ENCODE assay signal across 9 cellular contexts in genomic region chr17:74454197-74455024, GRCh38. TPM values are rescaled to one million over a fixed set of nuclear protein-coding genes. Genes with fewer than 3 reads are reported as not detected.
DNase-seq lines count a peak whose midpoint lies in the region; ATAC-seq and TF ChIP-seq lines count a peak whose summit lies in the region.
"Had no signal": no experiment of that assay in that cellular context is flagged by ENCODE, and none has a peak within 500 bp of the region (broad histone marks: within the 10 kb centered on the region; RNA-seq: fewer than 3 reads in every experiment).

No MANE protein-coding gene starts in this region.

- H3K9me3 Mint-ChIP-seq in mesothelial cell of epicardium, result no peaks in the 10 kb centered on the region

- H3K27me3 Mint-ChIP-seq in mesothelial cell of epicardium (ENCODE audit: low read depth), result peaks cover 34% of the 10 kb centered on the region

- H3K9ac ChIP-seq in endocrine pancreas (ENCODE audit: control insufficient read depth, insufficient read depth, low read length), result peak overlapping the region; percentile 78

- H3K4me1 ChIP-seq in endocrine pancreas (ENCODE audit: control insufficient read depth, insufficient read depth, low read length) (no peaks in the 10 kb centered on the region), thyroid gland (peaks cover 17 to 57% of the 10 kb centered on the region in 2 donors)

- H3K4me3 ChIP-seq in endocrine pancreas (ENCODE audit: control insufficient read depth, insufficient read depth, low read length) (no peak overlapping the region), thyroid gland (replicated peaks in 1 of 3) (peak overlapping the region in 1 of 3 donors; percentile 33)

- peak; percentile 15 for TF ChIP-seq CTCF in mesothelial cell of epicardium (IDR thresholded peaks at IDR 0.05; ENCODE audit: unreplicated experiment)
- TF ChIP-seq CTCF in thyroid gland (IDR thresholded peaks at IDR 0.05), result peak in 3 of 6 experiments; percentile 20 to 44 (median 40)

- intact Hi-C loops in thyroid gland (cut with DNase I), result loop anchor here (5.0 kb wide), 1 partner anchor 242 kb away; the partner anchor contains the start of gene TTYH2

- H3K27ac Mint-ChIP-seq in mesothelial cell of epicardium, result peak overlapping the region; percentile 77

- H3K9me3 ChIP-seq in endocrine pancreas (ENCODE audit: control insufficient read depth, low read length), result no peaks in the 10 kb centered on the region
- H3K9me3 ChIP-seq in thyroid gland, result no peaks in the 10 kb centered on the region

- peaks cover 4% of the 10 kb centered on the region for H3K36me3 Mint-ChIP-seq in mesothelial cell of epicardium

- ATAC-seq in GM19372 (IDR thresholded peaks at IDR 0.05; ENCODE audit: low read depth, unreplicated experiment), result peak; percentile 86
- ATAC-seq in HG03457 (IDR thresholded peaks at IDR 0.05; ENCODE audit: unreplicated experiment), result peak; percentile 58

- peak in 1 of 2 donors; percentile 80 for TF ChIP-seq POLR2A in thyroid gland (IDR thresholded peaks at IDR 0.05)

- H3K4me3 Mint-ChIP-seq in mesothelial cell of epicardium, result peak overlapping the region; percentile 66

- 50% methylated on average over 4 of the region's 40 CpGs; no CpG with 5 or more reads in 1 of the 2 donors for WGBS in thyroid gland, 2 donors

- H3K36me3 ChIP-seq in endocrine pancreas (ENCODE audit: control insufficient read depth, insufficient read depth, low read length), result no peaks in the 10 kb centered on the region
- no peaks in the 10 kb centered on the region for H3K36me3 ChIP-seq in thyroid gland

- H3K4me1 Mint-ChIP-seq in mesothelial cell of epicardium, result peaks cover 23% of the 10 kb centered on the region

- DNase-seq in COLO829 (ENCODE audit: low spot score), result peak; percentile 82
- DNase-seq in SHP77 (lab: John Stamatoyannopoulos, UW), result peak; percentile 69 to 85
- DNase-seq in mesothelial cell of epicardium (ENCODE audit: low spot score in 2 of 2, unreplicated experiment in 2 of 2), result peak; percentile 85 to 88
- DNase-seq in thyroid gland, result peak; percentile 95
- DNase-seq in T1000 (lab: John Stamatoyannopoulos, UW), result no peak

- H3K27me3 ChIP-seq in endocrine pancreas (ENCODE audit: control insufficient read depth, insufficient read depth, low read length) (no peaks in the 10 kb centered on the region), thyroid gland (no peaks in the 10 kb centered on the region)

- H3K27ac ChIP-seq in thyroid gland, result peak overlapping the region; percentile 53 to 92 (median 77)

RNA-seq across cellular contexts. Expression of gene CD300A, which starts 12.0 kb away (rescaled TPM):
- total RNA-seq in mesothelial cell of epicardium, result not detected in 3 replicates
- total RNA-seq in thyroid gland, result 1 to 10 TPM in 2 of 4 donors, under 1 TPM in 2; 0.78 to 5.8 (median 2.1) TPM

RNA-seq across cellular contexts. Expression of gene GPRC5C, which starts 22.5 kb away (rescaled TPM):
- total RNA-seq in mesothelial cell of epicardium (37.2 to 44.2 TPM (median 38.7 TPM) in 3 replicates), thyroid gland (100 to 1,000 TPM in 3 of 4 donors, 10 to 100 TPM in 1; 73.2 to 194 (median 163) TPM)
- total RNA-seq: T-helper 2 cell treated with Interferon-gamma antibody and Interleukin-4, amounts not matched to agents 100 ng/mL and 5 ng/mL, for 36 hours had no signal
